8 cellular contexts compared by ENCODE assay signal in genomic region chr10:86758231-86759072, GRCh38. TPM values are rescaled to one million over a fixed set of nuclear protein-coding genes. Genes with fewer than 3 reads are reported as not detected.
A peak's percentile ranks its signal among the peaks of the same experiment; 100 is the strongest.
DNase-seq lines count a peak whose midpoint lies in the region; ATAC-seq and TF ChIP-seq lines count a peak whose summit lies in the region.

No MANE protein-coding gene starts in this region.

- H3K4me3 ChIP-seq in gastroesophageal sphincter (peak overlapping the region; percentile 68 to 85), skin epidermis (peak overlapping the region in 5 of 7 experiments; percentile 79 to 91 (median 84))

- no peak for TF ChIP-seq POLR2A in gastroesophageal sphincter (IDR thresholded peaks at IDR 0.05)

- TF ChIP-seq EP300 in gastroesophageal sphincter (IDR thresholded peaks at IDR 0.05), result no peak

- H3K36me3 ChIP-seq in gastroesophageal sphincter, result no peaks in the 10 kb centered on the region

- 17 to 21% methylated on average over 8 of the region's 8 CpGs for WGBS in gastroesophageal sphincter (ENCODE audit: low coverage in 1 of 2), 2 donors

- TF ChIP-seq CTCF in gastroesophageal sphincter (IDR thresholded peaks at IDR 0.05), result no peak

- peaks cover 0 to 75% (median 0%) of the 10 kb centered on the region in 3 donors for H3K4me1 ChIP-seq in gastroesophageal sphincter

- peak overlapping the region; percentile 95 to 99 (median 98) for H3K27ac ChIP-seq in gastroesophageal sphincter
- H3K27ac ChIP-seq in skin epidermis, result peak overlapping the region in 12 of 21 experiments; percentile 45 to 97 (median 91)

- DNase-seq in DMS53 (lab: John Stamatoyannopoulos, UW) (peak; percentile 38), DMS53 treated with DMSO at 0.1 percent for 48 hours (lab: John Stamatoyannopoulos, UW; ENCODE audit: unreplicated experiment) (no peak), SW480 (ENCODE audit: low spot score) (peak; percentile 34)

- peaks cover 6% of the 10 kb centered on the region for H3K27me3 ChIP-seq in gastroesophageal sphincter

- no peaks in the 10 kb centered on the region for H3K9me3 ChIP-seq in gastroesophageal sphincter

- ATAC-seq in gastroesophageal sphincter (no peak), GM21786 (IDR thresholded peaks at IDR 0.05; ENCODE audit: unreplicated experiment) (no peak), HG03097 (IDR thresholded peaks at IDR 0.05; ENCODE audit: low FRiP score, unreplicated experiment) (no peak), HG03108 (IDR thresholded peaks at IDR 0.05; ENCODE audit: unreplicated experiment) (no peak)

RNA-seq across cellular contexts. Expression of gene BMPR1A, which starts 2.0 kb away (rescaled TPM):
- 100 to 1,000 TPM in 3 of 4 donors, 10 to 100 TPM in 1; 91.5 to 121 (median 117) TPM for total RNA-seq in gastroesophageal sphincter
